ENCODE assay signal across 14 cellular contexts in genomic region chr20:50521221-50521642, GRCh38. TPM values are rescaled to one million over a fixed set of nuclear protein-coding genes. Genes with fewer than 3 reads are reported as not detected.
DNase-seq lines count a peak whose midpoint lies in the region; ATAC-seq and TF ChIP-seq lines count a peak whose summit lies in the region.
"Had no signal": no experiment of that assay in that cellular context is flagged by ENCODE, and none has a peak within 500 bp of the region (broad histone marks: within the 10 kb centered on the region; RNA-seq: fewer than 3 reads in every experiment).

No MANE protein-coding gene starts in this region.

- H3K4me2 ChIP-seq in GM23248 (ENCODE audit: unreplicated experiment) = peak overlapping the region; percentile 53

- no peaks in the 10 kb centered on the region for H3K9me2 ChIP-seq in GM23248 (ENCODE audit: insufficient read depth)

- no peak overlapping the region for H3K4me3 Mint-ChIP-seq in activated naive CD8-positive, alpha-beta T cell

- no peak overlapping the region for H3K4me3 ChIP-seq in AG10803 (ENCODE audit: low read length)
- peak overlapping the region; percentile 32 for H3K4me3 ChIP-seq in GM23248
- H3K4me3 ChIP-seq in lower lobe of right lung = no peak overlapping the region
- no peak overlapping the region for H3K4me3 ChIP-seq in adrenal gland
- H3K4me3 ChIP-seq: BLaER1, body of pancreas had no signal

- H2AFZ ChIP-seq in GM23248 = no peak overlapping the region

- H3K27me3 Mint-ChIP-seq in activated naive CD8-positive, alpha-beta T cell = no peaks in the 10 kb centered on the region

- peaks cover 10% of the 10 kb centered on the region for H3K36me3 Mint-ChIP-seq in activated naive CD8-positive, alpha-beta T cell

- H3K4me1 ChIP-seq in GM23248 (ENCODE audit: insufficient read depth) (peaks cover 59% of the 10 kb centered on the region), lower lobe of right lung (peaks cover 99% of the 10 kb centered on the region), adrenal gland (replicated peaks in 1 of 2) (peaks cover 28 to 82% of the 10 kb centered on the region in 2 donors)

- peaks cover 77% of the 10 kb centered on the region for H3K4me1 Mint-ChIP-seq in activated naive CD8-positive, alpha-beta T cell (ENCODE audit: low read depth)

- H3K36me3 ChIP-seq in GM23248 (ENCODE audit: low read depth) = no peaks in the 10 kb centered on the region
- H3K36me3 ChIP-seq in lower lobe of right lung = no peaks in the 10 kb centered on the region
- H3K36me3 ChIP-seq in adrenal gland (replicated peaks in 1 of 2) = no peaks in the 10 kb centered on the region

- DNase-seq in AG10803 (ENCODE audit: low read depth) (peak; percentile 39), GM23248 (peak; percentile 28), lower lobe of right lung (no peak), ecto neural progenitor cell (ENCODE audit: low spot score) (no peak), adrenal gland (no peak), NCI-H1417 (lab: John Stamatoyannopoulos, UW) (no peak)
- DNase-seq: body of pancreas, foreskin keratinocyte, GOT3, NCI-H2081 treated with DMSO at 0.1 percent for 48 hours had no signal

- H4K20me1 ChIP-seq in GM23248 (ENCODE audit: insufficient read depth) = no peaks in the 10 kb centered on the region

- no peaks in the 10 kb centered on the region for H3K9me3 Mint-ChIP-seq in activated naive CD8-positive, alpha-beta T cell (ENCODE audit: low read depth)

- in situ Hi-C loops in GM23248 (cut with MboI) = no loop called here

- intact Hi-C loops in lower lobe of right lung (cut with DNase I) (no loop called here), adrenal gland (cut with DNase I) (no loop called here)

- peak overlapping the region; percentile 99 for H3K27ac Mint-ChIP-seq in activated naive CD8-positive, alpha-beta T cell

- H3K9me3 ChIP-seq in GM23248 (ENCODE audit: low read depth) (no peaks in the 10 kb centered on the region), lower lobe of right lung (no peaks in the 10 kb centered on the region), adrenal gland (replicated peaks in 1 of 3) (no peaks in the 10 kb centered on the region)
- H3K9me3 ChIP-seq: BLaER1, body of pancreas had no signal

- H3K27ac ChIP-seq in GM23248 = peak overlapping the region; percentile 52
- peak overlapping the region; percentile 37 for H3K27ac ChIP-seq in lower lobe of right lung
- H3K27ac ChIP-seq in adrenal gland = peak overlapping the region in 2 of 5 donors; percentile 0 to 44
- H3K27ac ChIP-seq: BLaER1, body of pancreas had no signal

- H3K79me2 ChIP-seq in GM23248 (ENCODE audit: insufficient read depth) = peaks cover 100% of the 10 kb centered on the region

- no peak for ATAC-seq in lower lobe of right lung
- no peak for ATAC-seq in GM21717 (IDR thresholded peaks at IDR 0.05; ENCODE audit: unreplicated experiment)
- ATAC-seq: body of pancreas, foreskin keratinocyte, Right ventricle myocardium inferior had no signal

- 96 to 100% methylated on average over 1 of the region's 1 CpG for WGBS in GM23248 (ENCODE audit: low coverage in 1 of 2, low lambda C conversion rate in 2 of 2, missing lambda C conversion rate in 2 of 2), 2 experiments
- WGBS in adrenal gland, 4 donors = 60 to 88% (median 79%) methylated on average over 1 of the region's 1 CpG

- no peak for TF ChIP-seq POLR2A in adrenal gland (IDR thresholded peaks at IDR 0.05)

- peaks cover 14% of the 10 kb centered on the region; the same call in 1 of the 2 replicates for H3F3A ChIP-seq in GM23248 (ENCODE audit: insufficient read depth)

- H3K9ac ChIP-seq in GM23248 = no peak overlapping the region; the same call in 1 of the 2 replicates
- H3K9ac ChIP-seq: BLaER1 had no signal

- no peaks in the 10 kb centered on the region for H3K27me3 ChIP-seq in GM23248 (replicated peaks; ENCODE audit: insufficient read depth)
- H3K27me3 ChIP-seq in lower lobe of right lung (ENCODE audit: low read depth) = no peaks in the 10 kb centered on the region
- no peaks in the 10 kb centered on the region for H3K27me3 ChIP-seq in adrenal gland
- H3K27me3 ChIP-seq: BLaER1, body of pancreas, foreskin keratinocyte had no signal

- TF ChIP-seq CTCF in AG10803 (conservative IDR thresholded peaks at IDR 0.05; ENCODE audit: low read length) = no peak
- TF ChIP-seq CTCF in lower lobe of right lung (IDR thresholded peaks at IDR 0.05) = no peak
- TF ChIP-seq CTCF in adrenal gland (IDR thresholded peaks at IDR 0.05) = no peak

RNA-seq across cellular contexts. Expression of gene PTPN1, which starts 11.0 kb away (rescaled TPM):
- 22.8 and 27.9 TPM in 2 replicates for total RNA-seq in GM23248 (2014; rRNA removed; shearing (Covaris generic))
- polyA plus RNA-seq in GM23248 (2016; fragmentation: Nextera tagmentation; extraction: Ambion mirVana) (18.8 and 18.9 TPM in 2 replicates), adrenal gland (10 to 100 TPM; 17.0 to 49.0 (median 24.5) TPM)
- total RNA-seq in lower lobe of right lung (78.2 TPM), adrenal gland (10 to 100 TPM; 31.0 to 49.2 (median 36.3) TPM)

Comparison
In these comparisons a context has a peak if more than half of its experiments do, and no peak if none do; other contexts are left out.
1. DNase-seq: peak in AG10803 (single experiment) and GM23248 (single experiment); none in lower lobe of right lung (single experiment), ecto neural progenitor cell (single experiment), adrenal gland (0 of 7) and NCI-H1417 (0 of 3).